Comparison of ENCODE assay signal across 29 cellular contexts in genomic region chr19:28537079-28537478, GRCh38.
"Had no signal": no experiment of that assay in that cellular context is flagged by ENCODE, and none has a peak within 500 bp of the region (broad histone marks: within the 10 kb centered on the region; RNA-seq: fewer than 3 reads in every experiment).

No MANE protein-coding gene starts in this region.

- H3K9me3 Mint-ChIP-seq: type B pancreatic cell had no signal

- H3K27ac ChIP-seq: stomach, suprapubic skin, testis, thoracic aorta, thyroid gland, tibial artery, tibial nerve, transverse colon, upper lobe of left lung, upper lobe of right lung, uterus, vagina had no signal

- H3K9me3 ChIP-seq: testis, thyroid gland, uterus, vagina had no signal

- DNase-seq: stimulated activated CD4-positive, alpha-beta T cell treated with anti-CD3 and anti-CD28 coated beads, Interleukin-2, amount 100 ng/mL, for 48 hours; stimulated activated CD4-positive, alpha-beta T cell treated with anti-CD3 and anti-CD28 coated beads, Interleukin-4, amount 100 ng/mL, for 1 hour; stimulated activated CD4-positive, alpha-beta T cell treated with anti-CD3 and anti-CD28 coated beads, Interleukin-4, amount 100 ng/mL, for 24 hours; stimulated activated CD4-positive, alpha-beta T cell treated with anti-CD3 and anti-CD28 coated beads, Interleukin-4, amount 100 ng/mL, for 4 hours; stimulated activated CD8-positive, alpha-beta memory T cell treated with anti-CD3 and anti-CD28 coated beads, Interleukin-4, amount 100 ng/mL, for 48 hours; stimulated activated naive B cell treated with anti-CD40 and anti-IgM and Interleukin-4, amounts not matched to agents 10 μg/mL and 1 μg/mL and 100 μg/mL, for 72 hours; stimulated activated naive CD4-positive, alpha-beta T cell; stimulated activated naive CD4-positive, alpha-beta T cell treated with Interleukin-2 at 50 U/mL for 16 hours; stimulated activated naive CD8-positive, alpha-beta T cell treated with anti-CD3 and anti-CD28 coated beads, Interleukin-15, amount 100 ng/mL, for 72 hours; stimulated activated naive CD8-positive, alpha-beta T cell treated with anti-CD3 and anti-CD28 coated beads, Interleukin-15, Interleukin-2, amounts not matched to agents 100 U/mL and 50 U/mL, for 24 hours; stomach; substantia nigra; testis; thyroid gland; tibial artery; transverse colon; trophoblast cell; upper lobe of left lung; upper lobe of right lung; uterus had no signal

- H3K27ac Mint-ChIP-seq: stimulated activated effector memory CD8-positive, alpha-beta T cell treated with anti-CD3 and anti-CD28 coated beads, Interleukin-12 subunit alpha, Interleukin-12 subunit beta, amount 100 ng/mL, for 72 hours; stimulated activated memory B cell treated with anti-CD40 and anti-IgM and Interleukin-4, amounts not matched to agents 10 μg/mL and 1 μg/mL and 100 μg/mL, for 72 hours; stimulated activated naive B cell treated with anti-CD40 and anti-IgM and Interleukin-4, amounts not matched to agents 10 μg/mL and 1 μg/mL and 100 μg/mL, for 72 hours; stimulated activated naive CD8-positive, alpha-beta T cell treated with anti-CD3 and anti-CD28 coated beads, Interleukin-15, amount 100 ng/mL, for 72 hours; stimulated activated naive CD8-positive, alpha-beta T cell treated with anti-CD3 and anti-CD28 coated beads, Interleukin-15, Interleukin-2, amounts not matched to agents 100 ng/mL and 50 ng/mL, for 24 hours; type B pancreatic cell had no signal

- H3K4me3 Mint-ChIP-seq: stimulated activated effector memory CD8-positive, alpha-beta T cell treated with anti-CD3 and anti-CD28 coated beads, Interleukin-12 subunit alpha, Interleukin-12 subunit beta, amount 100 ng/mL, for 72 hours; stimulated activated memory B cell treated with anti-CD40 and anti-IgM and Interleukin-4, amounts not matched to agents 10 μg/mL and 1 μg/mL and 100 μg/mL, for 72 hours; stimulated activated naive B cell treated with anti-CD40 and anti-IgM and Interleukin-4, amounts not matched to agents 10 μg/mL and 1 μg/mL and 100 μg/mL, for 72 hours; stimulated activated naive CD8-positive, alpha-beta T cell treated with anti-CD3 and anti-CD28 coated beads, Interleukin-15, amount 100 ng/mL, for 72 hours; stimulated activated naive CD8-positive, alpha-beta T cell treated with anti-CD3 and anti-CD28 coated beads, Interleukin-15, Interleukin-2, amounts not matched to agents 100 ng/mL and 50 ng/mL, for 24 hours; type B pancreatic cell had no signal

- H3K36me3 Mint-ChIP-seq: stimulated activated effector memory CD8-positive, alpha-beta T cell treated with anti-CD3 and anti-CD28 coated beads, Interleukin-12 subunit alpha, Interleukin-12 subunit beta, amount 100 ng/mL, for 72 hours; stimulated activated memory B cell treated with anti-CD40 and anti-IgM and Interleukin-4, amounts not matched to agents 10 μg/mL and 1 μg/mL and 100 μg/mL, for 72 hours; stimulated activated naive B cell treated with anti-CD40 and anti-IgM and Interleukin-4, amounts not matched to agents 10 μg/mL and 1 μg/mL and 100 μg/mL, for 72 hours; type B pancreatic cell had no signal

- H3K27me3 ChIP-seq: stomach, suprapubic skin, testis, thyroid gland, tibial artery, tibial nerve, transverse colon, upper lobe of left lung, upper lobe of right lung, uterus, vagina had no signal

- H3K27me3 Mint-ChIP-seq: stimulated activated memory B cell treated with anti-CD40 and anti-IgM and Interleukin-4, amounts not matched to agents 10 μg/mL and 1 μg/mL and 100 μg/mL, for 72 hours; stimulated activated naive B cell treated with anti-CD40 and anti-IgM and Interleukin-4, amounts not matched to agents 10 μg/mL and 1 μg/mL and 100 μg/mL, for 72 hours; stimulated activated naive CD8-positive, alpha-beta T cell treated with anti-CD3 and anti-CD28 coated beads, Interleukin-15, amount 100 ng/mL, for 72 hours; stimulated activated naive CD8-positive, alpha-beta T cell treated with anti-CD3 and anti-CD28 coated beads, Interleukin-15, Interleukin-2, amounts not matched to agents 100 ng/mL and 50 ng/mL, for 24 hours; type B pancreatic cell had no signal

- H3K36me3 ChIP-seq: stomach, suprapubic skin, thoracic aorta, thyroid gland, tibial artery, tibial nerve, transverse colon, upper lobe of left lung, upper lobe of right lung, uterus, vagina had no signal

- H3K4me3 ChIP-seq: stomach, suprapubic skin, testis, thoracic aorta, thyroid gland, tibial artery, tibial nerve, transverse colon, upper lobe of left lung, upper lobe of right lung, uterus, vagina had no signal

- ATAC-seq: stimulated activated effector memory CD8-positive, alpha-beta T cell treated with anti-CD3 and anti-CD28 coated beads, Interleukin-12 subunit alpha, Interleukin-12 subunit beta, amount 100 ng/mL, for 72 hours; stimulated activated memory B cell treated with anti-CD40 and anti-IgM and Interleukin-4, amounts not matched to agents 10 μg/mL and 1 μg/mL and 100 μg/mL, for 72 hours; stimulated activated naive B cell treated with anti-CD40 and anti-IgM and Interleukin-4, amounts not matched to agents 10 μg/mL and 1 μg/mL and 100 μg/mL, for 72 hours; stimulated activated naive CD8-positive, alpha-beta T cell treated with anti-CD3 and anti-CD28 coated beads, Interleukin-15, amount 100 ng/mL, for 72 hours; stimulated activated naive CD8-positive, alpha-beta T cell treated with anti-CD3 and anti-CD28 coated beads, Interleukin-15, Interleukin-2, amounts not matched to agents 100 U/mL and 50 U/mL, for 24 hours; upper lobe of right lung had no signal

- H3K4me1 ChIP-seq: stomach, suprapubic skin, testis, thyroid gland, tibial artery, tibial nerve, transverse colon, upper lobe of left lung, upper lobe of right lung, uterus, vagina had no signal

- FAIRE-seq: urothelium cell line had no signal

- H3K4me1 Mint-ChIP-seq: stimulated activated effector memory CD8-positive, alpha-beta T cell treated with anti-CD3 and anti-CD28 coated beads, Interleukin-12 subunit alpha, Interleukin-12 subunit beta, amount 100 ng/mL, for 72 hours; stimulated activated memory B cell treated with anti-CD40 and anti-IgM and Interleukin-4, amounts not matched to agents 10 μg/mL and 1 μg/mL and 100 μg/mL, for 72 hours; stimulated activated naive CD8-positive, alpha-beta T cell treated with anti-CD3 and anti-CD28 coated beads, Interleukin-15, amount 100 ng/mL, for 72 hours had no signal
